ENCODE assay signal across 24 cellular contexts in the genomic region with DNA sequence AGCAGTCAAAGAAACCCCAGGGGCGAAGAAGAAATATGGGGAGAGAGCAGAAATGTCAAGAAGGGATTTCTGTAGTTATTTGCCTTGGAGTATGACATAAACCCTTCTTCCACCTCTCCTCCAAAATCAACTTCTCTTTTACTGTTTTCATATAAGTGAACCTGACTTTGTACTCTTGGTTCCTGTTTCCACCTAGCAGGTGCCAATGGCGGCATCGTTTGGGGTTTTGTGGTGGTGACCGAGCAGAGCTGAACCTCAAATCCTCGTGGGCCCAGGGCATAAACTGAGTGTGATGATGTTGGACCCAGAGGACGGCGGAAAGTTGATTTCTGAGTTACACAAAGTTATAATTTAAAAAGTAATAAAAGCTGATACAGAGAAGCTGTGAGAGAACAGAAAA. TPM values are rescaled to one million over a fixed set of nuclear protein-coding genes. Genes with fewer than 3 reads are reported as not detected.
DNase-seq lines count a peak whose midpoint lies in the region; ATAC-seq and TF ChIP-seq lines count a peak whose summit lies in the region.
"Had no signal": no experiment of that assay in that cellular context is flagged by ENCODE, and none has a peak within 500 bp of the region (broad histone marks: within the 10 kb centered on the region; RNA-seq: fewer than 3 reads in every experiment).

No MANE protein-coding gene starts in this region.

- H3K36me3 Mint-ChIP-seq in activated B cell treated with CpG ODN at 0.5 μM for 24 hours (ENCODE audit: low read depth): no peaks in the 10 kb centered on the region
- no peaks in the 10 kb centered on the region for H3K36me3 Mint-ChIP-seq in activated CD4-positive, alpha-beta T cell treated with anti-CD3 and anti-CD28 coated beads, Interleukin-2, amount 10 ng/mL, durations not matched to agents 7 days and 5 days (ENCODE audit: low read depth)
- H3K36me3 Mint-ChIP-seq: immature natural killer cell had no signal

- no peaks in the 10 kb centered on the region for H3K9me3 ChIP-seq in mammary epithelial cell (replicated peaks; ENCODE audit: insufficient read depth, low read length)
- H3K9me3 ChIP-seq: BLaER1 treated with 17β-estradiol and CSF1 and Interleukin-3, amounts not matched to agents 10 nM and 100 nM; heart right ventricle; left ventricle myocardium inferior; right lobe of liver; SK-N-SH had no signal

- H3K9me3 Mint-ChIP-seq in activated B cell treated with CpG ODN at 0.5 μM for 24 hours: no peaks in the 10 kb centered on the region
- H3K9me3 Mint-ChIP-seq in activated CD4-positive, alpha-beta T cell treated with anti-CD3 and anti-CD28 coated beads, Interleukin-2, amount 10 ng/mL, durations not matched to agents 7 days and 5 days: no peaks in the 10 kb centered on the region
- H3K9me3 Mint-ChIP-seq: activated CD4-positive, alpha-beta memory T cell treated with anti-CD3 and anti-CD28 coated beads, Interleukin-2, amount 10 ng/mL, durations not matched to agents 7 days and 5 days; activated naive CD8-positive, alpha-beta T cell treated with anti-CD3 and anti-CD28 coated beads, Interleukin-2, amount 50 U/mL, for 24 hours; immature natural killer cell; neural crest cell; type B pancreatic cell had no signal

- no peak overlapping the region for H3K9ac ChIP-seq in mammary epithelial cell (ENCODE audit: insufficient read depth, low read length)
- H3K9ac ChIP-seq: BLaER1 treated with 17β-estradiol and CSF1 and Interleukin-3, amounts not matched to agents 10 nM and 100 nM; SK-N-SH had no signal

- intact Hi-C loops in activated B cell treated with CpG ODN at 0.5 μM for 24 hours (cut with micrococcal nuclease): no loop called here
- intact Hi-C loops in mammary epithelial cell (cut with micrococcal nuclease): no loop called here

- no peaks in the 10 kb centered on the region for H4K20me1 ChIP-seq in mammary epithelial cell (ENCODE audit: insufficient read depth, low read length)
- H4K20me1 ChIP-seq: BLaER1 treated with 17β-estradiol and CSF1 and Interleukin-3, amounts not matched to agents 10 nM and 100 nM had no signal

- no peaks in the 10 kb centered on the region for H3K79me2 ChIP-seq in mammary epithelial cell (ENCODE audit: insufficient read depth, low read length)

- no peaks in the 10 kb centered on the region for H3K4me1 ChIP-seq in mammary epithelial cell (ENCODE audit: insufficient read depth, low read length)
- H3K4me1 ChIP-seq: heart right ventricle, left ventricle myocardium inferior, right lobe of liver had no signal

- H3K27ac Mint-ChIP-seq in activated B cell treated with CpG ODN at 0.5 μM for 24 hours: no peak overlapping the region
- H3K27ac Mint-ChIP-seq in activated CD4-positive, alpha-beta T cell treated with anti-CD3 and anti-CD28 coated beads, Interleukin-2, amount 10 ng/mL, durations not matched to agents 7 days and 5 days: no peak overlapping the region
- H3K27ac Mint-ChIP-seq: activated CD4-positive, alpha-beta memory T cell treated with anti-CD3 and anti-CD28 coated beads, Interleukin-2, amount 10 ng/mL, durations not matched to agents 7 days and 5 days; activated naive CD8-positive, alpha-beta T cell treated with anti-CD3 and anti-CD28 coated beads, Interleukin-2, amount 50 U/mL, for 24 hours; immature natural killer cell; type B pancreatic cell had no signal

- in situ Hi-C loops in mammary epithelial cell (cut with MboI; ENCODE audit: low sequenced_read_pairs in 2 of 2): no loop called here

- no TSS peak for BruUV-seq in mammary epithelial cell (replicated peaks; lab: Mats Ljungman, UMichigan)

- POLR2A ChIA-PET in GM10248 (lab: Yijun Ruan, JAX) (no interaction called here), activated B cell treated with CpG ODN at 0.5 μM for 24 hours (lab: Charles Lee) (no interaction called here)
- POLR2A ChIA-PET in activated CD4-positive, alpha-beta T cell treated with anti-CD3 and anti-CD28 coated beads, Interleukin-2, amount 10 ng/mL, durations not matched to agents 7 days and 5 days (lab: Charles Lee): no interaction called here

- ATAC-seq in GM19324 (IDR thresholded peaks at IDR 0.05; ENCODE audit: low FRiP score, unreplicated experiment): peak; percentile 66
- ATAC-seq in HG03521 (IDR thresholded peaks at IDR 0.05; ENCODE audit: unreplicated experiment): peak; percentile 43
- ATAC-seq in activated B cell treated with CpG ODN at 0.5 μM for 24 hours (ENCODE audit: low read depth): peak; percentile 28
- ATAC-seq: activated naive CD8-positive, alpha-beta T cell treated with anti-CD3 and anti-CD28 coated beads, Interleukin-2, amount 50 U/mL, for 24 hours; heart right ventricle; right lobe of liver had no signal

- CTCF ChIA-PET in GM10248 (lab: Yijun Ruan, JAX) (no interaction called here), activated B cell treated with CpG ODN at 0.5 μM for 24 hours (lab: Charles Lee) (no interaction called here), mammary epithelial cell (lab: Charles Lee; ENCODE audit: low non-redundant PET) (no interaction called here)
- CTCF ChIA-PET in activated CD4-positive, alpha-beta T cell treated with anti-CD3 and anti-CD28 coated beads, Interleukin-2, amount 10 ng/mL, durations not matched to agents 7 days and 5 days (lab: Charles Lee): no interaction called here

- no peak overlapping the region for H3K27ac ChIP-seq in mammary epithelial cell (ENCODE audit: insufficient read depth, low read depth, low read length)
- H3K27ac ChIP-seq: BLaER1 treated with 17β-estradiol and CSF1 and Interleukin-3, amounts not matched to agents 10 nM and 100 nM; heart right ventricle; left ventricle myocardium inferior; right lobe of liver had no signal

- no peaks in the 10 kb centered on the region for H3K36me3 ChIP-seq in mammary epithelial cell (ENCODE audit: insufficient read depth, low read length)
- H3K36me3 ChIP-seq: BLaER1 treated with 17β-estradiol and CSF1 and Interleukin-3, amounts not matched to agents 10 nM and 100 nM; heart right ventricle; left ventricle myocardium inferior; right lobe of liver had no signal

- 63% methylated on average over 7 of the region's 7 CpGs for WGBS in mammary epithelial cell (ENCODE audit: low coverage, missing lambda C conversion rate)

- H2AFZ ChIP-seq in mammary epithelial cell (ENCODE audit: low read depth, low read length): no peak overlapping the region

- dilution Hi-C loops in mammary epithelial cell (cut with HindIII; ENCODE audit: low sequenced_read_pairs): no loop called here

- TF ChIP-seq CTCF in GM10248 (IDR thresholded peaks at IDR 0.05; ENCODE audit: control extremely low read depth, extremely low read depth, low read depth, missing control alignments) (no peak), activated B cell treated with CpG ODN at 0.5 μM for 24 hours (IDR thresholded peaks at IDR 0.05) (no peak), mammary epithelial cell (conservative IDR thresholded peaks at IDR 0.05 in 1 of 2, IDR thresholded peaks at IDR 0.05 in 1 of 2; ENCODE audit: extremely low read depth in 1 of 2, insufficient read depth in 1 of 2, low read depth in 1 of 2, low read length in 2 of 2) (no peak)

- peaks cover 6% of the 10 kb centered on the region for H3K27me3 Mint-ChIP-seq in activated B cell treated with CpG ODN at 0.5 μM for 24 hours
- peaks cover 2% of the 10 kb centered on the region for H3K27me3 Mint-ChIP-seq in activated CD4-positive, alpha-beta T cell treated with anti-CD3 and anti-CD28 coated beads, Interleukin-2, amount 10 ng/mL, durations not matched to agents 7 days and 5 days
- H3K27me3 Mint-ChIP-seq: activated CD4-positive, alpha-beta memory T cell treated with anti-CD3 and anti-CD28 coated beads, Interleukin-2, amount 10 ng/mL, durations not matched to agents 7 days and 5 days; activated naive CD8-positive, alpha-beta T cell treated with anti-CD3 and anti-CD28 coated beads, Interleukin-2, amount 50 U/mL, for 24 hours had no signal

- DNase-seq in GM10248 (ENCODE audit: extremely low spot score) (peak; percentile 28), activated B cell treated with CpG ODN at 0.5 μM for 24 hours (no peak), hypothalamus (lab: John Stamatoyannopoulos, UW) (no peak), COLO668 (lab: John Stamatoyannopoulos, UW; ENCODE audit: unreplicated experiment) (no peak), mammary epithelial cell (no peak)
- no peak for DNase-seq in activated CD4-positive, alpha-beta T cell treated with anti-CD3 and anti-CD28 coated beads, Interleukin-2, amount 10 ng/mL, durations not matched to agents 7 days and 5 days
- DNase-seq: activated CD4-positive, alpha-beta memory T cell treated with anti-CD3 and anti-CD28 coated beads, Interleukin-2, amount 10 ng/mL, durations not matched to agents 7 days and 5 days; activated CD4-positive, CD25-positive, alpha-beta regulatory T cell; activated gamma-delta T cell; activated naive CD8-positive, alpha-beta T cell treated with anti-CD3 and anti-CD28 coated beads, Interleukin-2, amount 50 U/mL, for 24 hours; cerebellar nuclear complex; EL; HCEC 1CT; heart right ventricle; immature natural killer cell; left ventricle myocardium inferior; NCI-H524; right lobe of liver; SK-N-SH had no signal

- H3K4me3 ChIP-seq in mammary epithelial cell (replicated peaks in 1 of 3; ENCODE audit: insufficient read depth in 1 of 3, low read depth in 2 of 3, low read length in 3 of 3): no peak overlapping the region
- H3K4me3 ChIP-seq: BLaER1 treated with 17β-estradiol and CSF1 and Interleukin-3, amounts not matched to agents 10 nM and 100 nM; heart right ventricle; left ventricle myocardium inferior; right lobe of liver had no signal

- H3K4me1 Mint-ChIP-seq in activated B cell treated with CpG ODN at 0.5 μM for 24 hours: peaks cover 11% of the 10 kb centered on the region
- no peaks in the 10 kb centered on the region for H3K4me1 Mint-ChIP-seq in activated CD4-positive, alpha-beta T cell treated with anti-CD3 and anti-CD28 coated beads, Interleukin-2, amount 10 ng/mL, durations not matched to agents 7 days and 5 days
- H3K4me1 Mint-ChIP-seq: activated CD4-positive, alpha-beta memory T cell treated with anti-CD3 and anti-CD28 coated beads, Interleukin-2, amount 10 ng/mL, durations not matched to agents 7 days and 5 days; activated naive CD8-positive, alpha-beta T cell treated with anti-CD3 and anti-CD28 coated beads, Interleukin-2, amount 50 U/mL, for 24 hours; immature natural killer cell; neural crest cell had no signal

- no peak overlapping the region for H3K4me3 Mint-ChIP-seq in activated B cell treated with CpG ODN at 0.5 μM for 24 hours
- no peak overlapping the region for H3K4me3 Mint-ChIP-seq in activated CD4-positive, alpha-beta T cell treated with anti-CD3 and anti-CD28 coated beads, Interleukin-2, amount 10 ng/mL, durations not matched to agents 7 days and 5 days
- H3K4me3 Mint-ChIP-seq: activated CD4-positive, alpha-beta memory T cell treated with anti-CD3 and anti-CD28 coated beads, Interleukin-2, amount 10 ng/mL, durations not matched to agents 7 days and 5 days; activated naive CD8-positive, alpha-beta T cell treated with anti-CD3 and anti-CD28 coated beads, Interleukin-2, amount 50 U/mL, for 24 hours; immature natural killer cell; neural crest cell; type B pancreatic cell had no signal

- no peaks in the 10 kb centered on the region for H3K27me3 ChIP-seq in mammary epithelial cell (ENCODE audit: insufficient read depth, low read length)
- H3K27me3 ChIP-seq: BLaER1 treated with 17β-estradiol and CSF1 and Interleukin-3, amounts not matched to agents 10 nM and 100 nM; right lobe of liver had no signal

- H3K4me2 ChIP-seq in mammary epithelial cell (ENCODE audit: insufficient read depth, low read depth, low read length): no peak overlapping the region
- H3K4me2 ChIP-seq: BLaER1 treated with 17β-estradiol and CSF1 and Interleukin-3, amounts not matched to agents 10 nM and 100 nM; SK-N-SH had no signal

RNA-seq across cellular contexts. Expression of a gene that starts 39.6 kb away (rescaled TPM):
- total RNA-seq in activated B cell treated with CpG ODN at 0.5 μM for 24 hours (86.1 and 91.8 TPM in 2 replicates), mammary epithelial cell (100 to 1,000 TPM in 1 of 2 donors, 10 to 100 TPM in 1; 55.0 to 100 TPM)
- 10 to 100 TPM; 91.8 to 99.0 TPM for total RNA-seq in activated CD4-positive, alpha-beta T cell treated with anti-CD3 and anti-CD28 coated beads, Interleukin-2, amount 10 ng/mL, durations not matched to agents 7 days and 5 days
- 125 TPM for polyA plus RNA-seq in mammary epithelial cell
- polyA minus RNA-seq in mammary epithelial cell: 42.1 TPM
